ENCODE assay signal across 8 cellular contexts in genomic region chr12:55847033-55847432, GRCh38. TPM values are rescaled to one million over a fixed set of nuclear protein-coding genes. Genes with fewer than 3 reads are reported as not detected.
DNase-seq lines count a peak whose midpoint lies in the region; ATAC-seq, FAIRE-seq and TF ChIP-seq lines count a peak whose summit lies in the region.

No MANE protein-coding gene starts in this region.

- CTCF ChIA-PET in activated CD4-positive, alpha-beta memory T cell treated with anti-CD3 and anti-CD28 coated beads for 36 hours (lab: Charles Lee) = no interaction called here
- CTCF ChIA-PET in activated CD4-positive, alpha-beta memory T cell treated with anti-CD3 and anti-CD28 coated beads, Interleukin-2, amount 10 ng/mL, durations not matched to agents 7 days and 5 days (lab: Charles Lee) = interaction anchor here (1.4 to 1.6 kb wide), 2 partner anchors 18 to 79 kb away, joined by 3 to 4 read pairs; partner anchors contain the start of gene DNAJC14

- H3K4me3 ChIP-seq in astrocyte (ENCODE audit: insufficient read depth, low read depth, low read length) (no peak overlapping the region), tibial artery (no peak overlapping the region)

- peaks cover 3% of the 10 kb centered on the region for H3K79me2 ChIP-seq in astrocyte (ENCODE audit: insufficient read depth, low read length)

- H3K36me3 Mint-ChIP-seq in activated CD4-positive, alpha-beta memory T cell treated with anti-CD3 and anti-CD28 coated beads for 36 hours = no peaks in the 10 kb centered on the region
- H3K36me3 Mint-ChIP-seq in activated CD4-positive, alpha-beta memory T cell treated with anti-CD3 and anti-CD28 coated beads, Interleukin-2, amount 10 ng/mL, durations not matched to agents 7 days and 5 days (ENCODE audit: low read depth) = no peaks in the 10 kb centered on the region
- H3K36me3 Mint-ChIP-seq in astrocyte (ENCODE audit: low read depth, unreplicated experiment) = no peaks in the 10 kb centered on the region

- POLR2A ChIA-PET in activated CD4-positive, alpha-beta memory T cell treated with anti-CD3 and anti-CD28 coated beads for 36 hours (lab: Charles Lee) = interaction anchor here (1.2 to 2.1 kb wide), 3 partner anchors 17 to 117 kb away, joined by 3 to 13 read pairs (median 4); partner anchors contain the start of genes DNAJC14, ORMDL2 and SARNP
- POLR2A ChIA-PET in activated CD4-positive, alpha-beta memory T cell treated with anti-CD3 and anti-CD28 coated beads, Interleukin-2, amount 10 ng/mL, durations not matched to agents 7 days and 5 days (lab: Charles Lee) = interaction anchor here (1.0 to 2.2 kb wide), 4 partner anchors 11 to 59 kb away, joined by 3 to 12 read pairs (median 3); partner anchors contain the start of gene DNAJC14

- TF ChIP-seq CTCF in astrocyte (IDR thresholded peaks at IDR 0.05; ENCODE audit: insufficient read depth, low read depth, low read length) (no peak), tibial artery (IDR thresholded peaks at IDR 0.05) (no peak)

- intact Hi-C loops in activated CD4-positive, alpha-beta memory T cell treated with anti-CD3 and anti-CD28 coated beads for 36 hours (cut with micrococcal nuclease) = loop anchor here (5.0 kb wide), 1 partner anchor 50 kb away; no protein-coding TSS in a partner anchor
- intact Hi-C loops in tibial artery (cut with DNase I; ENCODE audit: low total_unique reads) = no loop called here

- no peaks in the 10 kb centered on the region for H4K20me1 ChIP-seq in astrocyte (ENCODE audit: insufficient read depth, low read length)

- H3K4me1 ChIP-seq in astrocyte (ENCODE audit: insufficient read depth, low read length) = peaks cover 30% of the 10 kb centered on the region
- peaks cover 0 to 34% (median 5%) of the 10 kb centered on the region in 4 donors for H3K4me1 ChIP-seq in tibial artery

- FAIRE-seq in astrocyte (lab: Jason Lieb, UNC) = no peak
- no peak for FAIRE-seq in GM12892 (lab: Jason Lieb, UNC)

- no peak overlapping the region for H3K4me3 Mint-ChIP-seq in activated CD4-positive, alpha-beta memory T cell treated with anti-CD3 and anti-CD28 coated beads for 36 hours
- no peak overlapping the region for H3K4me3 Mint-ChIP-seq in activated CD4-positive, alpha-beta memory T cell treated with anti-CD3 and anti-CD28 coated beads, Interleukin-2, amount 10 ng/mL, durations not matched to agents 7 days and 5 days
- H3K4me3 Mint-ChIP-seq in astrocyte (ENCODE audit: unreplicated experiment) = no peak overlapping the region

- no peak for TF ChIP-seq POLR2A in GM12892 (IDR thresholded peaks at IDR 0.05; ENCODE audit: low read depth, low read length)

- H3K9me3 Mint-ChIP-seq in activated CD4-positive, alpha-beta memory T cell treated with anti-CD3 and anti-CD28 coated beads for 36 hours = no peaks in the 10 kb centered on the region
- no peaks in the 10 kb centered on the region for H3K9me3 Mint-ChIP-seq in activated CD4-positive, alpha-beta memory T cell treated with anti-CD3 and anti-CD28 coated beads, Interleukin-2, amount 10 ng/mL, durations not matched to agents 7 days and 5 days
- no peaks in the 10 kb centered on the region for H3K9me3 Mint-ChIP-seq in astrocyte (ENCODE audit: unreplicated experiment)

- H3K9me3 ChIP-seq in astrocyte (ENCODE audit: insufficient read depth, low read depth, low read length) (no peaks in the 10 kb centered on the region), tibial artery (no peaks in the 10 kb centered on the region)

- peak overlapping the region; percentile 24 for H2AFZ ChIP-seq in astrocyte (ENCODE audit: low read depth, low read length)

- peak overlapping the region; percentile 73 for H3K27ac Mint-ChIP-seq in activated CD4-positive, alpha-beta memory T cell treated with anti-CD3 and anti-CD28 coated beads for 36 hours
- H3K27ac Mint-ChIP-seq in activated CD4-positive, alpha-beta memory T cell treated with anti-CD3 and anti-CD28 coated beads, Interleukin-2, amount 10 ng/mL, durations not matched to agents 7 days and 5 days = no peak overlapping the region
- peak overlapping the region; percentile 92 for H3K27ac Mint-ChIP-seq in astrocyte (ENCODE audit: unreplicated experiment)

- H3K4me1 Mint-ChIP-seq in activated CD4-positive, alpha-beta memory T cell treated with anti-CD3 and anti-CD28 coated beads for 36 hours (ENCODE audit: low read depth) = peaks cover 15% of the 10 kb centered on the region
- peaks cover 14% of the 10 kb centered on the region for H3K4me1 Mint-ChIP-seq in activated CD4-positive, alpha-beta memory T cell treated with anti-CD3 and anti-CD28 coated beads, Interleukin-2, amount 10 ng/mL, durations not matched to agents 7 days and 5 days
- peaks cover 42% of the 10 kb centered on the region for H3K4me1 Mint-ChIP-seq in astrocyte (ENCODE audit: low read depth, unreplicated experiment)

- H3K4me2 ChIP-seq in astrocyte (ENCODE audit: low read length) = peak overlapping the region; percentile 78

- DNase-seq in activated CD4-positive, alpha-beta memory T cell treated with anti-CD3 and anti-CD28 coated beads for 36 hours = peak; percentile 69
- DNase-seq in activated CD4-positive, alpha-beta memory T cell treated with anti-CD3 and anti-CD28 coated beads, Interleukin-2, amount 10 ng/mL, durations not matched to agents 7 days and 5 days = no peak
- DNase-seq in astrocyte (ENCODE audit: low read depth) (peak; percentile 74), lung microvascular endothelial cell (ENCODE audit: low read depth in 2 of 2) (peak; percentile 45 to 79), tibial artery (peak; percentile 42 to 77), GM12892 (ENCODE audit: insufficient read length) (no peak), NCI-H187 (lab: John Stamatoyannopoulos, UW) (no peak)

- H3K27ac ChIP-seq in astrocyte (ENCODE audit: low read depth, low read length) = peak overlapping the region; percentile 99
- peak overlapping the region; percentile 84 to 89 for H3K27ac ChIP-seq in tibial artery

- H3K27me3 Mint-ChIP-seq in activated CD4-positive, alpha-beta memory T cell treated with anti-CD3 and anti-CD28 coated beads for 36 hours = peaks cover 2% of the 10 kb centered on the region
- peaks cover 15% of the 10 kb centered on the region for H3K27me3 Mint-ChIP-seq in activated CD4-positive, alpha-beta memory T cell treated with anti-CD3 and anti-CD28 coated beads, Interleukin-2, amount 10 ng/mL, durations not matched to agents 7 days and 5 days
- no peaks in the 10 kb centered on the region for H3K27me3 Mint-ChIP-seq in astrocyte (ENCODE audit: low read depth, unreplicated experiment)

- H3K9ac ChIP-seq in astrocyte (ENCODE audit: low read length) = peak overlapping the region; percentile 88

- no peaks in the 10 kb centered on the region for H3K36me3 ChIP-seq in astrocyte (ENCODE audit: insufficient read depth, low read length)
- no peaks in the 10 kb centered on the region for H3K36me3 ChIP-seq in tibial artery

- ATAC-seq in GM19023 (IDR thresholded peaks at IDR 0.05; ENCODE audit: unreplicated experiment) = no peak

- H3K27me3 ChIP-seq in astrocyte (ENCODE audit: insufficient read depth, low read length) (no peaks in the 10 kb centered on the region), tibial artery (no peaks in the 10 kb centered on the region)

RNA-seq across cellular contexts. Expression of gene MMP19, which starts 4.3 kb away (rescaled TPM):
- total RNA-seq in activated CD4-positive, alpha-beta memory T cell treated with anti-CD3 and anti-CD28 coated beads for 36 hours = under 1 TPM in 1 of 2 experiments, not detected in 1; 0.31 TPM
- not detected for total RNA-seq in activated CD4-positive, alpha-beta memory T cell treated with anti-CD3 and anti-CD28 coated beads, Interleukin-2, amount 10 ng/mL, durations not matched to agents 7 days and 5 days
- total RNA-seq in astrocyte = 3.6 and 4.7 TPM in 2 replicates
- total RNA-seq in lung microvascular endothelial cell = 0.22 and 0.40 TPM in 2 replicates
- polyA plus RNA-seq in GM12892 (2012; ENCODE audit: missing spikeins) = not detected

RNA-seq across cellular contexts. Expression of gene DNAJC14, which starts 17.6 kb away (rescaled TPM):
- total RNA-seq in activated CD4-positive, alpha-beta memory T cell treated with anti-CD3 and anti-CD28 coated beads for 36 hours = 10 to 100 TPM; 34.9 to 35.1 TPM
- total RNA-seq in activated CD4-positive, alpha-beta memory T cell treated with anti-CD3 and anti-CD28 coated beads, Interleukin-2, amount 10 ng/mL, durations not matched to agents 7 days and 5 days = 10 to 100 TPM; 32.3 to 32.5 TPM
- total RNA-seq in astrocyte = 26.3 and 29.7 TPM in 2 replicates
- 33.6 and 53.8 TPM in 2 replicates for total RNA-seq in lung microvascular endothelial cell
- polyA plus RNA-seq in GM12892 (2012; ENCODE audit: missing spikeins) = 24.2 TPM

RNA-seq across cellular contexts. Expression of gene ORMDL2, which starts 29.2 kb away (rescaled TPM):
- total RNA-seq in activated CD4-positive, alpha-beta memory T cell treated with anti-CD3 and anti-CD28 coated beads for 36 hours = 10 to 100 TPM; 37.9 to 41.2 TPM
- total RNA-seq in activated CD4-positive, alpha-beta memory T cell treated with anti-CD3 and anti-CD28 coated beads, Interleukin-2, amount 10 ng/mL, durations not matched to agents 7 days and 5 days = 10 to 100 TPM; 56.3 to 60.2 TPM
- 54.8 and 58.9 TPM in 2 replicates for total RNA-seq in astrocyte
- total RNA-seq in lung microvascular endothelial cell = 22.7 and 30.6 TPM in 2 replicates
- 43.4 TPM for polyA plus RNA-seq in GM12892 (2012; ENCODE audit: missing spikeins)

RNA-seq across cellular contexts. Expression of gene SARNP, which starts 29.5 kb away (rescaled TPM):
- 100 to 1,000 TPM; 104 to 110 TPM for total RNA-seq in activated CD4-positive, alpha-beta memory T cell treated with anti-CD3 and anti-CD28 coated beads for 36 hours
- total RNA-seq in activated CD4-positive, alpha-beta memory T cell treated with anti-CD3 and anti-CD28 coated beads, Interleukin-2, amount 10 ng/mL, durations not matched to agents 7 days and 5 days = 10 to 100 TPM; 88.3 to 88.6 TPM
- total RNA-seq in astrocyte (95.7 and 105 TPM in 2 replicates), lung microvascular endothelial cell (74.0 and 95.0 TPM in 2 replicates)
- polyA plus RNA-seq in GM12892 (2012; ENCODE audit: missing spikeins) = 133 TPM

Comparison
In these comparisons a context has a peak if more than half of its experiments do, and no peak if none do; other contexts are left out.
1. DNase-seq: peak in activated CD4-positive, alpha-beta memory T cell treated with anti-CD3 and anti-CD28 coated beads for 36 hours (single experiment), astrocyte (single experiment), lung microvascular endothelial cell (2 of 2) and tibial artery (2 of 2); none in activated CD4-positive, alpha-beta memory T cell treated with anti-CD3 and anti-CD28 coated beads, Interleukin-2, amount 10 ng/mL, durations not matched to agents 7 days and 5 days (single experiment), GM12892 (single experiment) and NCI-H187 (0 of 2).